Comparison of ENCODE assay signal across 21 cellular contexts in the genomic region with DNA sequence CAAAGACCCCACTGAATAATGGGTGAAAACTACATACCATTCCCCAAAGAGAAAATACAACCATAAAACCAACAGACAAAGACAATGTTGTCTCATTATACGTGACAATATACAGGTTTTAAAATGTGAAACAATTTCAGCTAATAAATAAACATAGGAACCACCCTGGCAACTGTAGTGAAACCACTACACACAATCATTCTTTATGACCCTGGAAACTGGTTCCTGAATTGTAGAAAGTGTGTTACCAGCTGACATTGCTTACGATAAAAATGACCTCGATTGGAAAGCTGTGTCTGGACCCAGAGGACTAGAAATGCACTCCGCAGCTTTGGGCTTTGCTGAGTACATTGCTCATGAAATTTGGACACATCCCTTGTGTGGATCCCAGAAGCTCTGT.
"Had no signal": no experiment of that assay in that cellular context is flagged by ENCODE, and none has a peak within 500 bp of the region (broad histone marks: within the 10 kb centered on the region; RNA-seq: fewer than 3 reads in every experiment).

No MANE protein-coding gene starts in this region.

- H3K27me3 Mint-ChIP-seq: activated CD4-positive, alpha-beta T cell treated with anti-CD3 and anti-CD28 coated beads, Interleukin-2, amount 10 ng/mL, durations not matched to agents 24 days and 14 days; activated T-cell treated with anti-CD3 and anti-CD28 coated beads, Interleukin-2, amount 50 U/mL, for 24 hours; naive B cell had no signal

- H3K36me3 ChIP-seq: brain microvascular endothelial cell, tibial nerve had no signal

- H3K27ac ChIP-seq: brain microvascular endothelial cell, heart right ventricle, left ventricle myocardium inferior, tibial nerve, VCaP had no signal

- H3K9me3 ChIP-seq: heart right ventricle, left ventricle myocardium inferior, tibial nerve had no signal

- H3K4me3 ChIP-seq: heart right ventricle, left ventricle myocardium inferior, tibial nerve had no signal

- H3K4me1 ChIP-seq: heart right ventricle, left ventricle myocardium inferior, tibial nerve had no signal

- H3K27ac Mint-ChIP-seq: activated CD4-positive, alpha-beta memory T cell treated with anti-CD3 and anti-CD28 coated beads, Interleukin-2, amount 10 ng/mL, durations not matched to agents 7 days and 5 days; activated CD4-positive, alpha-beta T cell treated with anti-CD3 and anti-CD28 coated beads, Interleukin-2, amount 10 ng/mL, durations not matched to agents 24 days and 14 days; activated naive CD4-positive, alpha-beta T cell treated with anti-CD3 and anti-CD28 coated beads, Interleukin-2, amount 10 ng/mL, durations not matched to agents 7 days and 5 days; activated T-cell treated with anti-CD3 and anti-CD28 coated beads, Interleukin-2, amount 50 U/mL, for 24 hours had no signal

- H3K36me3 Mint-ChIP-seq: activated naive CD4-positive, alpha-beta T cell treated with anti-CD3 and anti-CD28 coated beads, Interleukin-2, amount 10 ng/mL, durations not matched to agents 7 days and 5 days; naive B cell had no signal

- H3K4me3 Mint-ChIP-seq: activated CD4-positive, alpha-beta memory T cell treated with anti-CD3 and anti-CD28 coated beads, Interleukin-2, amount 10 ng/mL, durations not matched to agents 7 days and 5 days; activated CD4-positive, alpha-beta T cell treated with anti-CD3 and anti-CD28 coated beads, Interleukin-2, amount 10 ng/mL, durations not matched to agents 24 days and 14 days; activated naive CD4-positive, alpha-beta T cell treated with anti-CD3 and anti-CD28 coated beads, Interleukin-2, amount 10 ng/mL, durations not matched to agents 7 days and 5 days; activated T-cell treated with anti-CD3 and anti-CD28 coated beads, Interleukin-2, amount 50 U/mL, for 24 hours; naive B cell had no signal

- H3K27me3 ChIP-seq: brain microvascular endothelial cell, heart right ventricle, tibial nerve had no signal

- H3K9me3 Mint-ChIP-seq: activated CD4-positive, alpha-beta memory T cell treated with anti-CD3 and anti-CD28 coated beads, Interleukin-2, amount 10 ng/mL, durations not matched to agents 7 days and 5 days; activated CD4-positive, alpha-beta T cell treated with anti-CD3 and anti-CD28 coated beads, Interleukin-2, amount 10 ng/mL, durations not matched to agents 24 days and 14 days; activated naive CD4-positive, alpha-beta T cell treated with anti-CD3 and anti-CD28 coated beads, Interleukin-2, amount 10 ng/mL, durations not matched to agents 7 days and 5 days; activated T-cell treated with anti-CD3 and anti-CD28 coated beads, Interleukin-2, amount 50 U/mL, for 24 hours; naive B cell had no signal

- H3K4me1 Mint-ChIP-seq: naive B cell had no signal

- DNase-seq: activated CD4-positive, alpha-beta memory T cell treated with anti-CD3 and anti-CD28 coated beads, Interleukin-2, amount 10 ng/mL, durations not matched to agents 7 days and 5 days; activated CD4-positive, alpha-beta T cell treated with anti-CD3 and anti-CD28 coated beads, Interleukin-2, amount 10 ng/mL, durations not matched to agents 24 days and 14 days; activated CD4-positive, CD25-positive, alpha-beta regulatory T cell treated with anti-CD3 and anti-CD28 coated beads, Interleukin-2, amount 50 U/mL, for 72 hours; activated CD8-positive, alpha-beta memory T cell treated with anti-CD3 and anti-CD28 coated beads, Interleukin-2, amount 50 U/mL, for 48 hours; activated gamma-delta T cell; activated naive CD4-positive, alpha-beta T cell treated with anti-CD3 and anti-CD28 coated beads, Interleukin-2, amount 10 ng/mL, durations not matched to agents 7 days and 5 days; activated T-cell treated with anti-CD3 and anti-CD28 coated beads, Interleukin-2, amount 50 U/mL, for 24 hours; amniotic stem cell; brain microvascular endothelial cell; foreskin fibroblast; heart right ventricle; kidney glomerular epithelial cell; left ventricle myocardium inferior; naive B cell; right cardiac atrium; stimulated activated CD4-positive, alpha-beta T cell treated with anti-CD3 and anti-CD28 coated beads, Interleukin-2, amount 100 ng/mL, for 48 hours; stimulated activated naive CD4-positive, alpha-beta T cell treated with Interleukin-2 at 50 U/mL for 16 hours had no signal

- FAIRE-seq: astrocyte, endothelial cell of umbilical vein had no signal
